In genomic region chr10:26780793-26781601, GRCh38 we compare ENCODE assay signal across 8 cellular contexts.
DNase-seq lines count a peak whose midpoint lies in the region; ATAC-seq and TF ChIP-seq lines count a peak whose summit lies in the region.

No MANE protein-coding gene starts in this region.

- H3K9me3 ChIP-seq in neutrophil (no peaks in the 10 kb centered on the region), tibial artery (no peaks in the 10 kb centered on the region)

- peaks cover 61% of the 10 kb centered on the region for H3K4me1 ChIP-seq in KMS-11 (ENCODE audit: low read depth, poor library complexity, severe bottlenecking)
- peaks cover 9 to 11% of the 10 kb centered on the region in 2 experiments for H3K4me1 ChIP-seq in neutrophil (ENCODE audit: control insufficient read depth in 1 of 2, insufficient read depth in 1 of 2, low read depth in 1 of 2, low read length in 1 of 2)
- H3K4me1 ChIP-seq in tibial artery, result peaks cover 0 to 26% (median 13%) of the 10 kb centered on the region in 4 donors

- H3K79me2 ChIP-seq in KMS-11 (ENCODE audit: insufficient read depth, low read depth), result peaks cover 77% of the 10 kb centered on the region

- TF ChIP-seq CTCF in GM06990 (IDR thresholded peaks at IDR 0.05; ENCODE audit: insufficient read depth, low read length, poor library complexity, severe bottlenecking) (no peak), KMS-11 (conservative IDR thresholded peaks at IDR 0.05; ENCODE audit: low read depth, low read length) (no peak), neutrophil (IDR thresholded peaks at IDR 0.05) (no peak), tibial artery (IDR thresholded peaks at IDR 0.05) (no peak)

- intact Hi-C loops in tibial artery (cut with DNase I; ENCODE audit: low total_unique reads), result no loop called here

- peak; percentile 68 for ATAC-seq in GM21576 (IDR thresholded peaks at IDR 0.05; ENCODE audit: unreplicated experiment)

- H3K4me2 ChIP-seq in KMS-11, result 0 out of 2 replicates have a peak overlapping the region, but pooled peaks have one; percentile 2

- DNase-seq in GM06990 (ENCODE audit: extremely low read depth, insufficient read length) (peak; percentile 31), caudate nucleus (lab: John Stamatoyannopoulos, UW) (no peak), mucosa of gallbladder (ENCODE audit: low spot score) (no peak), tibial artery (no peak), NCI-H748 treated with DMSO at 0.1 percent for 48 hours (lab: John Stamatoyannopoulos, UW) (no peak)

- H4K20me1 ChIP-seq in KMS-11 (ENCODE audit: insufficient read depth), result peaks cover 19% of the 10 kb centered on the region; the same call in 1 of the 2 replicates

- no peak overlapping the region for H3K9ac ChIP-seq in KMS-11

- H3K27me3 ChIP-seq in GM06990 (replicated peaks; ENCODE audit: control insufficient read depth, insufficient read depth, low read length) (no peaks in the 10 kb centered on the region), KMS-11 (ENCODE audit: insufficient read depth, low read depth) (no peaks in the 10 kb centered on the region), neutrophil (no peaks in the 10 kb centered on the region), tibial artery (no peaks in the 10 kb centered on the region)

- H3K4me3 ChIP-seq in GM06990 (replicated peaks; ENCODE audit: low read depth, low read length) (no peak overlapping the region), KMS-11 (IDR thresholded peaks at IDR 0.05; ENCODE audit: insufficient read depth, low read depth, low read length) (no peak overlapping the region), neutrophil (ENCODE audit: low read depth in 1 of 2, low read length in 1 of 2) (no peak overlapping the region), tibial artery (no peak overlapping the region)

- H3K36me3 ChIP-seq in GM06990 (ENCODE audit: control insufficient read depth, insufficient read depth, low read length), result peaks cover 1% of the 10 kb centered on the region
- H3K36me3 ChIP-seq in KMS-11 (ENCODE audit: insufficient read depth), result no peaks in the 10 kb centered on the region
- peaks cover 23% of the 10 kb centered on the region for H3K36me3 ChIP-seq in neutrophil
- H3K36me3 ChIP-seq in tibial artery, result no peaks in the 10 kb centered on the region

- H3K27ac ChIP-seq in KMS-11, result no peak overlapping the region
- H3K27ac ChIP-seq in caudate nucleus (ENCODE audit: low read depth, low read length), result peak overlapping the region; percentile 3
- peak overlapping the region; percentile 76 for H3K27ac ChIP-seq in neutrophil
- no peak overlapping the region for H3K27ac ChIP-seq in tibial artery

- H2AFZ ChIP-seq in KMS-11 (ENCODE audit: low read depth), result no peak overlapping the region

Comparison
In these comparisons a context has a peak if more than half of its experiments do, and no peak if none do; other contexts are left out.
1. H3K27ac ChIP-seq: peak in caudate nucleus (single experiment) and neutrophil (single experiment); none in KMS-11 (single experiment) and tibial artery (0 of 2).